8 cellular contexts compared by ENCODE assay signal in genomic region chr5:14204785-14205321, GRCh38.
A peak's percentile ranks its signal among the peaks of the same experiment; 100 is the strongest.
DNase-seq lines count a peak whose midpoint lies in the region; ATAC-seq, FAIRE-seq and TF ChIP-seq lines count a peak whose summit lies in the region.

No MANE protein-coding gene starts in this region.

- H3K36me3 ChIP-seq in BLaER1 (no peaks in the 10 kb centered on the region), GM12878 (ENCODE audit: control insufficient read depth in 2 of 2, insufficient read depth in 2 of 2, low read length in 1 of 2) (no peaks in the 10 kb centered on the region; a peak in 2 of 4 replicates), upper lobe of left lung (no peaks in the 10 kb centered on the region)

- H3K27me3 ChIP-seq in BLaER1 (no peaks in the 10 kb centered on the region), GM12878 (replicated peaks in 1 of 2; ENCODE audit: control insufficient read depth in 2 of 2, insufficient read depth in 2 of 2, low read length in 1 of 2) (no peaks in the 10 kb centered on the region), upper lobe of left lung (no peaks in the 10 kb centered on the region)

- POLR2A ChIA-PET in GM12878 (lab: Charles Lee), result interaction anchor here (1.0 to 3.3 kb wide), 14 partner anchors 8 to 95 kb away, joined by 3 to 21 read pairs (median 7); no protein-coding TSS in a partner anchor
- POLR2A ChIA-PET in activated CD4-positive, alpha-beta T cell treated with anti-CD3 and anti-CD28 coated beads, Interleukin-2, amount 10 ng/mL, durations not matched to agents 7 days and 5 days (lab: Charles Lee), result no interaction called here

- CTCF ChIA-PET in GM12878 (lab: Yijun Ruan, JAX), result interaction anchor here (0.7 to 2.4 kb wide), 13 partner anchors 8 to 65 kb away, joined by 3 to 10 read pairs (median 3); no protein-coding TSS in a partner anchor
- CTCF ChIA-PET in activated CD4-positive, alpha-beta T cell treated with anti-CD3 and anti-CD28 coated beads, Interleukin-2, amount 10 ng/mL, durations not matched to agents 7 days and 5 days (lab: Charles Lee), result no interaction called here

- no peak for TF ChIP-seq EP300 in GM12878 (IDR thresholded peaks at IDR 0.05; ENCODE audit: borderline replicate concordance in 1 of 2, control insufficient read depth in 1 of 2, low read depth in 2 of 2, low read length in 2 of 2)
- TF ChIP-seq EP300 in upper lobe of left lung (IDR thresholded peaks at IDR 0.05), result peak in 1 of 4 donors; percentile 10

- WGBS in GM12878 (ENCODE audit: insufficient coverage, insufficient replicate concordance, low lambda C conversion rate, missing lambda C conversion rate), result 0% methylated on average over 9 of the region's 9 CpGs
- WGBS in upper lobe of left lung, 2 donors, result 11 to 12% methylated on average over 9 of the region's 9 CpGs

- H3K9me3 Mint-ChIP-seq in activated CD4-positive, alpha-beta T cell treated with anti-CD3 and anti-CD28 coated beads, Interleukin-2, amount 10 ng/mL, durations not matched to agents 7 days and 5 days, result no peaks in the 10 kb centered on the region

- H3K4me3 Mint-ChIP-seq in activated CD4-positive, alpha-beta T cell treated with anti-CD3 and anti-CD28 coated beads, Interleukin-2, amount 10 ng/mL, durations not matched to agents 7 days and 5 days, result no peak overlapping the region

- H4K20me1 ChIP-seq in BLaER1 (peaks cover 76% of the 10 kb centered on the region), GM12878 (ENCODE audit: control insufficient read depth, insufficient read depth) (no peaks in the 10 kb centered on the region)

- no peaks in the 10 kb centered on the region for H3K36me3 Mint-ChIP-seq in activated CD4-positive, alpha-beta T cell treated with anti-CD3 and anti-CD28 coated beads, Interleukin-2, amount 10 ng/mL, durations not matched to agents 7 days and 5 days (ENCODE audit: low read depth)

- H3K4me3 ChIP-seq in BLaER1 (peak overlapping the region; percentile 24; the same call in 1 of the 2 replicates), GM12878 (peak overlapping the region; percentile 41), upper lobe of left lung (no peak overlapping the region)

- H3K4me2 ChIP-seq in BLaER1 (peak overlapping the region; percentile 80), GM12878 (ENCODE audit: control insufficient read depth, insufficient read depth) (peak overlapping the region; percentile 94)

- BruUV-seq in GM12878 (replicated peaks; lab: Mats Ljungman, UMichigan), result no TSS peak

- H3K27ac ChIP-seq in BLaER1, result peak overlapping the region; percentile 77
- peak overlapping the region; percentile 80 for H3K27ac ChIP-seq in GM12878 (ENCODE audit: control insufficient read depth, insufficient read depth)
- peak overlapping the region; percentile 45 to 75 (median 65) for H3K27ac ChIP-seq in upper lobe of left lung

- peak overlapping the region; percentile 48 for H2AFZ ChIP-seq in GM12878 (ENCODE audit: control insufficient read depth, low read depth, low read length)

- peaks cover 9% of the 10 kb centered on the region for H3K9me3 ChIP-seq in BLaER1
- H3K9me3 ChIP-seq in GM12878 (replicated peaks; ENCODE audit: control insufficient read depth, insufficient read depth, low read length), result no peaks in the 10 kb centered on the region; the same call in 2 of the 3 replicates
- no peaks in the 10 kb centered on the region for H3K9me3 ChIP-seq in upper lobe of left lung

- DNase-seq in Kasumi-1 (lab: John Stamatoyannopoulos, UW), result peak; percentile 92
- no peak for DNase-seq in GM12878 (ENCODE audit: low read depth, low spot score)
- peak; percentile 86 for DNase-seq in left lobe of liver (ENCODE audit: low spot score)
- peak in 1 of 2 donors; percentile 71 for DNase-seq in upper lobe of left lung
- DNase-seq in activated CD4-positive, alpha-beta T cell treated with anti-CD3 and anti-CD28 coated beads, Interleukin-2, amount 10 ng/mL, durations not matched to agents 7 days and 5 days, result no peak
- no peak for DNase-seq in T-helper 1 cell

- ATAC-seq in GM12878, result no peak
- peak; percentile 75 for ATAC-seq in left lobe of liver
- peak; percentile 60 to 84 for ATAC-seq in upper lobe of left lung (ENCODE audit: low FRiP score in 2 of 2)
- no peak for ATAC-seq in GM18868 (IDR thresholded peaks at IDR 0.05; ENCODE audit: unreplicated experiment)

- peak overlapping the region; percentile 62; the same call in 1 of the 2 replicates for H3K9ac ChIP-seq in BLaER1
- peak overlapping the region; percentile 49 for H3K9ac ChIP-seq in GM12878 (ENCODE audit: control insufficient read depth, insufficient read depth, low read length)

- TF ChIP-seq POLR2A in GM12878 (IDR thresholded peaks at IDR 0.05; ENCODE audit: low read depth, low read length) (no peak), upper lobe of left lung (IDR thresholded peaks at IDR 0.05) (peak in 1 of 4 donors; percentile 59)

- in situ Hi-C loops in GM12878 (cut with MboI), result no loop called here

- intact Hi-C loops in GM12878 (cut with micrococcal nuclease; ENCODE audit: unreplicated experiment), result loop anchor here (1.0 to 5.0 kb wide), 2 partner anchors 31 to 193 kb away; no protein-coding TSS in a partner anchor

- SMC1A ChIA-PET in GM12878 (lab: Charles Lee; ENCODE audit: uncharacterized antibody, unreplicated experiment), result interaction anchor here (1.0 to 5.6 kb wide), 20 partner anchors 11 to 96 kb away, joined by 3 to 48 read pairs (median 7); no protein-coding TSS in a partner anchor

- peak; percentile 61 for FAIRE-seq in GM12878 (lab: Jason Lieb, UNC)

- no peak for TF ChIP-seq CTCF in GM12878 (IDR thresholded peaks at IDR 0.05 in 2 of 3, conservative IDR thresholded peaks at IDR 0.05 in 1 of 3; ENCODE audit: control insufficient read depth in 2 of 3, extremely low read depth in 1 of 3, insufficient read depth in 1 of 3, low read depth in 3 of 3, low read length in 3 of 3)
- no peak for TF ChIP-seq CTCF in upper lobe of left lung (IDR thresholded peaks at IDR 0.05)

- no peak for TF ChIP-seq RAD21 in GM12878 (IDR thresholded peaks at IDR 0.05; ENCODE audit: insufficient read depth, low read depth, low read length)

- peaks cover 4% of the 10 kb centered on the region for H3K27me3 Mint-ChIP-seq in activated CD4-positive, alpha-beta T cell treated with anti-CD3 and anti-CD28 coated beads, Interleukin-2, amount 10 ng/mL, durations not matched to agents 7 days and 5 days

- H3K4me1 ChIP-seq in BLaER1 (peaks cover 92% of the 10 kb centered on the region), GM12878 (ENCODE audit: control insufficient read depth, insufficient read depth, low read length) (peaks cover 40% of the 10 kb centered on the region), upper lobe of left lung (peaks cover 30 to 73% (median 50%) of the 10 kb centered on the region in 4 donors)

- RAD21 ChIA-PET in GM12878 (lab: Charles Lee; ENCODE audit: unreplicated experiment), result interaction anchor here (0.7 to 2.4 kb wide), 20 partner anchors 9 to 210 kb away, joined by 3 to 13 read pairs (median 4); no protein-coding TSS in a partner anchor

- H3K4me1 Mint-ChIP-seq in activated CD4-positive, alpha-beta T cell treated with anti-CD3 and anti-CD28 coated beads, Interleukin-2, amount 10 ng/mL, durations not matched to agents 7 days and 5 days, result peaks cover 17% of the 10 kb centered on the region

- no peak overlapping the region for H3K27ac Mint-ChIP-seq in activated CD4-positive, alpha-beta T cell treated with anti-CD3 and anti-CD28 coated beads, Interleukin-2, amount 10 ng/mL, durations not matched to agents 7 days and 5 days

- H3K79me2 ChIP-seq in GM12878 (ENCODE audit: control insufficient read depth, insufficient read depth, low read length), result peaks cover 91% of the 10 kb centered on the region

TF ChIP-seq in GM12878, 131 proteins besides CTCF, POLR2A, EP300 and RAD21 (continues in another document):
- TF ChIP-seq WRNIP1 (IDR thresholded peaks at IDR 0.05; ENCODE audit: borderline replicate concordance, low read depth, low read length), result 0 out of 2 replicates have a peak, but pooled peaks have one; percentile 11
- no peak for TF ChIP-seq IRF3 (IDR thresholded peaks at IDR 0.05)
- no peak for TF ChIP-seq RFX5 (IDR thresholded peaks at IDR 0.05; ENCODE audit: low read depth, low read length)
- TF ChIP-seq NR2C2 (IDR thresholded peaks at IDR 0.05; ENCODE audit: borderline replicate concordance, control insufficient read depth, insufficient read length, low read depth), result no peak
- no peak for TF ChIP-seq CREB1 (IDR thresholded peaks at IDR 0.05; ENCODE audit: low read depth)
- TF ChIP-seq HCFC1 (IDR thresholded peaks at IDR 0.05; ENCODE audit: low read length), result no peak

Comparison
In these comparisons a context has a peak if more than half of its experiments do, and no peak if none do; other contexts are left out.
1. H3K4me3 ChIP-seq: peak in BLaER1 (single experiment) and GM12878 (single experiment); none in upper lobe of left lung (0 of 4).
2. DNase-seq: peak in Kasumi-1 (2 of 2) and left lobe of liver (single experiment); none in GM12878 (single experiment), activated CD4-positive, alpha-beta T cell treated with anti-CD3 and anti-CD28 coated beads, Interleukin-2, amount 10 ng/mL, durations not matched to agents 7 days and 5 days (single experiment) and T-helper 1 cell (0 of 5).
3. ATAC-seq: peak in left lobe of liver (single experiment) and upper lobe of left lung (2 of 2); none in GM12878 (single experiment) and GM18868 (single experiment).
4. Peak in every context shown above with its lines, with median percentiles within 50 percentile points of each other: H3K27ac ChIP-seq.